In the genomic region with DNA sequence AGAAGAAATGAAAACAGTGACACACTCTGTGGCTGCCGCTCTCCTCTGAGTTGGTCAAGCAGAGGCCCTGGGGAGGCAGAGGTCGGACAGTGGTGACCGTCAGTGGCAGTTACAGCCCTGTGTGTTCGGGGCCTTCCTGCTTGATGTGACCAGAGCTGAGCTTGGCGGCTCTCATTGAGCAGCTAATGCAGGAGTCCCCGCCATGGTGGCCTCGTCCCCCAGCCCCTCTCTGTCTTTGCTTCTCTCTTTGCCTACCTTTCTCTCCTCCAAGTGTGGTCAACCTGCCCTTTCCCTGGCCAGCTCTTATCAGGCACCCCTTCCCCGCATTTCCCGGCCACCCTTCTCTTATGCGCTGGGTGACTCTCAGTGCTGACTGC, we compare ENCODE assay signal across 29 cellular contexts.
DNase-seq lines count a peak whose midpoint lies in the region; ATAC-seq, FAIRE-seq and TF ChIP-seq lines count a peak whose summit lies in the region.
"Had no signal": no experiment of that assay in that cellular context is flagged by ENCODE, and none has a peak within 500 bp of the region (broad histone marks: within the 10 kb centered on the region; RNA-seq: fewer than 3 reads in every experiment).

No MANE protein-coding gene starts in this region.

- H2BK12ac ChIP-seq in H1 (ENCODE audit: low read depth, low read length) (peak overlapping the region; percentile 10; the same call in 1 of the 2 replicates), neuronal stem cell (ENCODE audit: low read length) (no peak overlapping the region)

- no peak overlapping the region for H2BK20ac ChIP-seq in H1 (ENCODE audit: low read length)

- peaks cover 20% of the 10 kb centered on the region for H3K27me3 ChIP-seq in RWPE2 (ENCODE audit: insufficient read depth, poor library complexity, severe bottlenecking)
- H3K27me3 ChIP-seq in H1 (replicated peaks in 1 of 4; ENCODE audit: control insufficient read depth in 3 of 4, extremely low read depth in 1 of 4, insufficient read depth in 3 of 4, low read length in 3 of 4): peaks cover 0 to 3% (median 0%) of the 10 kb centered on the region in 4 experiments; a peak in 4 of 7 replicates
- H3K27me3 ChIP-seq in neuronal stem cell (ENCODE audit: control insufficient read depth in 3 of 3, insufficient read depth in 3 of 3, low read depth in 1 of 3, low read length in 3 of 3): peaks cover 0 to 9% (median 0%) of the 10 kb centered on the region in 3 experiments
- no peaks in the 10 kb centered on the region for H3K27me3 ChIP-seq in thoracic aorta (replicated peaks; ENCODE audit: insufficient read depth)
- H3K27me3 ChIP-seq: BLaER1 treated with 17β-estradiol and CSF1 and Interleukin-3, amounts not matched to agents 10 nM and 100 nM; SJSA1 had no signal

- H3K23me2 ChIP-seq in H1 (ENCODE audit: low read depth, low read length): no peaks in the 10 kb centered on the region

- 0 out of 2 replicates have a peak overlapping the region, but pooled peaks have one; percentile 42 for H2AK5ac ChIP-seq in H1 (ENCODE audit: low read depth, low read length)
- H2AK5ac ChIP-seq in neuronal stem cell (ENCODE audit: low read depth, low read length): peak overlapping the region; percentile 18

- H2AFZ ChIP-seq in H1 (ENCODE audit: low read length) (no peak overlapping the region; the same call in 1 of the 2 replicates), neuronal stem cell (ENCODE audit: low read length) (no peak overlapping the region)

- TF ChIP-seq EP300 in H1 (IDR thresholded peaks at IDR 0.05; ENCODE audit: borderline replicate concordance in 1 of 2, low read depth in 2 of 2, low read length in 2 of 2): no peak

- H4K20me1 ChIP-seq in H1 (replicated peaks in 1 of 2; ENCODE audit: control insufficient read depth in 1 of 2, insufficient read depth in 2 of 2, low read length in 2 of 2): no peaks in the 10 kb centered on the region

- no peak overlapping the region for H3K23ac ChIP-seq in H1 (ENCODE audit: insufficient read length)
- peak overlapping the region; percentile 14 for H3K23ac ChIP-seq in neuronal stem cell (ENCODE audit: low read depth, low read length, poor library complexity)

- H3K9me3 ChIP-seq in RWPE2 (ENCODE audit: severe bottlenecking) (no peaks in the 10 kb centered on the region), H1 (ENCODE audit: insufficient read depth in 2 of 2, low read depth in 1 of 2, low read length in 1 of 2) (no peaks in the 10 kb centered on the region), neuronal stem cell (replicated peaks in 1 of 2; ENCODE audit: control insufficient read depth in 2 of 2, insufficient read depth in 1 of 2, low read depth in 1 of 2, low read length in 2 of 2) (no peaks in the 10 kb centered on the region), thoracic aorta (no peaks in the 10 kb centered on the region)
- H3K9me3 ChIP-seq: A549; BLaER1 treated with 17β-estradiol and CSF1 and Interleukin-3, amounts not matched to agents 10 nM and 100 nM; SJSA1 had no signal

- H2BK120ac ChIP-seq in H1 (replicated peaks; ENCODE audit: low read depth, low read length) (no peak overlapping the region), neuronal stem cell (ENCODE audit: low read depth, low read length) (no peak overlapping the region)

- no peak overlapping the region for H3K27ac ChIP-seq in RWPE2 (ENCODE audit: poor library complexity, severe bottlenecking)
- no peak overlapping the region for H3K27ac ChIP-seq in H1 (ENCODE audit: low read depth, low read length)
- H3K27ac ChIP-seq in neuronal stem cell (replicated peaks; ENCODE audit: low read length): no peak overlapping the region
- peak overlapping the region; percentile 72 to 84 for H3K27ac ChIP-seq in thoracic aorta
- H3K27ac ChIP-seq: A549; BLaER1 treated with 17β-estradiol and CSF1 and Interleukin-3, amounts not matched to agents 10 nM and 100 nM; SJSA1 had no signal

- FAIRE-seq in H1 (lab: Jason Lieb, UNC): no peak
- FAIRE-seq: A549, GM12878, H54 had no signal

- H3K36me3 ChIP-seq in RWPE2 (ENCODE audit: low read depth): no peaks in the 10 kb centered on the region
- no peaks in the 10 kb centered on the region for H3K36me3 ChIP-seq in H1 (ENCODE audit: control insufficient read depth in 2 of 4, insufficient read depth in 4 of 4, low read length in 3 of 4)
- H3K36me3 ChIP-seq in neuronal stem cell (replicated peaks in 1 of 2; ENCODE audit: control insufficient read depth in 2 of 2, insufficient read depth in 2 of 2, low read length in 2 of 2): no peaks in the 10 kb centered on the region
- peaks cover 2% of the 10 kb centered on the region for H3K36me3 ChIP-seq in thoracic aorta
- H3K36me3 ChIP-seq: BLaER1 treated with 17β-estradiol and CSF1 and Interleukin-3, amounts not matched to agents 10 nM and 100 nM; SJSA1 had no signal

- 82% methylated on average over 10 of the region's 10 CpGs; no CpG with 5 or more reads in 1 of the 2 experiments for WGBS in H1 (ENCODE audit: extremely low coverage in 1 of 2, insufficient coverage in 1 of 2, insufficient read length in 1 of 2, insufficient replicate concordance in 2 of 2, low coverage in 1 of 2, low lambda C conversion rate in 2 of 2, missing lambda C conversion rate in 1 of 2), 2 experiments
- WGBS in neuronal stem cell (ENCODE audit: extremely low coverage in 2 of 2, insufficient read length in 2 of 2, insufficient replicate concordance in 1 of 2), 2 donors: no CpG with 5 or more reads among the region's 10 CpGs

- ATAC-seq in RWPE2 (ENCODE audit: low read depth) (no peak), thoracic aorta (ENCODE audit: insufficient number of reproducible peaks, low FRiP score, low read depth) (no peak), GM19463 (IDR thresholded peaks at IDR 0.05; ENCODE audit: unreplicated experiment) (no peak), GM18520 (IDR thresholded peaks at IDR 0.05; ENCODE audit: unreplicated experiment) (no peak)
- ATAC-seq: A549, GM12878, PC-3, Right ventricle myocardium inferior had no signal

- POLR2A ChIA-PET in H1 (lab: Charles Lee; ENCODE audit: partially characterized antibody): no interaction called here

- no peak overlapping the region for H3K56ac ChIP-seq in H1 (replicated peaks; ENCODE audit: insufficient read length, low read depth, low read length)

- H3K79me1 ChIP-seq in H1 (ENCODE audit: low read depth, low read length): no peaks in the 10 kb centered on the region
- no peaks in the 10 kb centered on the region for H3K79me1 ChIP-seq in neuronal stem cell (ENCODE audit: low read depth, low read length)

- DNase-seq in RWPE2 (ENCODE audit: low spot score) (peak; percentile 65), H1 (ENCODE audit: low read depth in 1 of 2, low spot score in 2 of 2) (no peak), neuronal stem cell (ENCODE audit: low spot score) (no peak), thoracic aorta (ENCODE audit: low spot score) (no peak), SW480 (ENCODE audit: low spot score) (no peak)
- no peak for DNase-seq in activated CD4-positive, alpha-beta T cell treated with anti-CD3 and anti-CD28 coated beads for 1 hour
- DNase-seq: AML-193; CD4-positive, alpha-beta memory T cell; COR-L47; DMS53; EL; GDM1; KBM-7; NCI-H1105 treated with DMSO at 0.1 percent for 48 hours; NCI-H146; NCI-H2029; NCI-H446; NCI-H524 treated with DMSO at 0.1 percent for 48 hours; NCI-H774; NK-92 treated with Interleukin-12 subunit alpha and Interleukin-12 subunit beta, amount 100 ng/mL, for 24 hours had no signal

- H3K4me2 ChIP-seq in H1 (ENCODE audit: insufficient read depth in 1 of 2, low read depth in 2 of 2, low read length in 2 of 2) (no peak overlapping the region), neuronal stem cell (ENCODE audit: insufficient read depth, low read length, poor library complexity, severe bottlenecking) (no peak overlapping the region)
- H3K4me2 ChIP-seq: A549; BLaER1 treated with 17β-estradiol and CSF1 and Interleukin-3, amounts not matched to agents 10 nM and 100 nM had no signal

- H3K14ac ChIP-seq in H1 (ENCODE audit: insufficient read length) (no peak overlapping the region), neuronal stem cell (ENCODE audit: low read length) (no peak overlapping the region)

- H4K5ac ChIP-seq in H1 (ENCODE audit: insufficient read length, low read depth, low read length): no peak overlapping the region

- H2BK15ac ChIP-seq in H1 (ENCODE audit: low read length): no peak overlapping the region
- H2BK15ac ChIP-seq in neuronal stem cell (ENCODE audit: low read length): no peak overlapping the region

- H4K91ac ChIP-seq in H1 (replicated peaks; ENCODE audit: insufficient read length, low read length) (peak overlapping the region; percentile 41), neuronal stem cell (ENCODE audit: low read depth, low read length, poor library complexity) (no peak overlapping the region)

- H4K8ac ChIP-seq in H1 (ENCODE audit: extremely low read depth, insufficient read depth, low read length): no peak overlapping the region
- H4K8ac ChIP-seq in neuronal stem cell (ENCODE audit: low read depth, low read length): no peak overlapping the region

- H3K18ac ChIP-seq in H1 (ENCODE audit: extremely low read depth, low read length) (no peak overlapping the region), neuronal stem cell (ENCODE audit: low read length) (peak overlapping the region; percentile 79)

- H2BK5ac ChIP-seq in H1 (ENCODE audit: low read depth, low read length): no peak overlapping the region
- H2BK5ac ChIP-seq in neuronal stem cell (ENCODE audit: low read length): no peak overlapping the region

- H3K4me3 ChIP-seq in RWPE2 (ENCODE audit: severe bottlenecking) (no peak overlapping the region), H1 (ENCODE audit: extremely low read depth in 1 of 4, insufficient read depth in 2 of 4, low read depth in 3 of 4, low read length in 4 of 4) (no peak overlapping the region), neuronal stem cell (ENCODE audit: low read length in 2 of 2) (no peak overlapping the region), thoracic aorta (peak overlapping the region; percentile 1)
- H3K4me3 ChIP-seq: A549; BLaER1 treated with 17β-estradiol and CSF1 and Interleukin-3, amounts not matched to agents 10 nM and 100 nM; GM12878; SJSA1 had no signal

- no peak for TF ChIP-seq POLR2A in H1 (IDR thresholded peaks at IDR 0.05; ENCODE audit: control extremely low read depth in 1 of 2, low read depth in 2 of 2, low read length in 2 of 2)

- peak overlapping the region; percentile 22 for H3K4ac ChIP-seq in H1 (replicated peaks; ENCODE audit: insufficient read length, low read depth, low read length)
- H3K4ac ChIP-seq in neuronal stem cell (ENCODE audit: low read length): no peak overlapping the region

- TF ChIP-seq RAD21 in H1 (IDR thresholded peaks at IDR 0.05 in 1 of 2, conservative IDR thresholded peaks at IDR 0.05 in 1 of 2; ENCODE audit: low read depth in 2 of 2, low read length in 2 of 2): no peak

- CTCF ChIA-PET in H1 (lab: Charles Lee; ENCODE audit: partially characterized antibody): interaction anchor here (0.7 to 10.7 kb wide), 11 partner anchors 8 to 168 kb away, joined by 3 to 94 read pairs (median 4); no protein-coding TSS in a partner anchor

- no peak overlapping the region for H3K9ac ChIP-seq in H1 (replicated peaks in 1 of 4; ENCODE audit: extremely low read depth in 1 of 4, low read depth in 3 of 4, low read length in 3 of 4)
- H3K9ac ChIP-seq in neuronal stem cell (ENCODE audit: low read depth, low read length, poor library complexity): no peak overlapping the region
- H3K9ac ChIP-seq: BLaER1 treated with 17β-estradiol and CSF1 and Interleukin-3, amounts not matched to agents 10 nM and 100 nM had no signal

- no peaks in the 10 kb centered on the region for H3K79me2 ChIP-seq in H1 (ENCODE audit: control insufficient read depth in 1 of 2, insufficient read depth in 2 of 2, low read length in 2 of 2)

- TF ChIP-seq CTCF in RWPE2 (IDR thresholded peaks at IDR 0.05; ENCODE audit: poor library complexity, severe bottlenecking) (no peak), H1 (IDR thresholded peaks at IDR 0.05; ENCODE audit: control extremely low read depth in 1 of 3, insufficient read depth in 1 of 3, low read depth in 1 of 3, low read length in 3 of 3) (no peak), thoracic aorta (IDR thresholded peaks at IDR 0.05) (no peak)

- no peaks in the 10 kb centered on the region for H3K4me1 ChIP-seq in RWPE2 (ENCODE audit: insufficient read depth, poor library complexity, severe bottlenecking)
- H3K4me1 ChIP-seq in H1 (replicated peaks in 1 of 4; ENCODE audit: control insufficient read depth in 3 of 4, insufficient read depth in 4 of 4, low read length in 3 of 4): peaks cover 9 to 37% (median 23%) of the 10 kb centered on the region in 4 experiments
- H3K4me1 ChIP-seq in neuronal stem cell (ENCODE audit: control insufficient read depth in 2 of 2, insufficient read depth in 1 of 2, low read depth in 1 of 2, low read length in 2 of 2): peaks cover 0 to 11% of the 10 kb centered on the region in 2 donors
- H3K4me1 ChIP-seq in thoracic aorta (ENCODE audit: control insufficient read depth in 1 of 2, low read depth in 2 of 2): peaks cover 17 to 48% of the 10 kb centered on the region in 2 donors
- H3K4me1 ChIP-seq: A549, SJSA1 had no signal

Comparison
In these comparisons a context has a peak if more than half of its experiments do, and no peak if none do; other contexts are left out.
1. H3K27ac ChIP-seq: peak in thoracic aorta (2 of 2); none in RWPE2 (single experiment), H1 (single experiment) and neuronal stem cell (single experiment).